ENCODE assay signal across 1 cellular context in genomic region chr1:8259498-8260290, GRCh38.
TF ChIP-seq lines count a peak whose summit lies in the region.

No MANE protein-coding gene starts in this region.

TF ChIP-seq in HepG2, 621 proteins besides CTCF, POLR2A, EP300 and RAD21 (continued from another document and continues in another):
- TF ChIP-seq ZNF275 (CRISPR knock-in tag; IDR thresholded peaks at IDR 0.05; ENCODE audit: borderline replicate concordance) (no peak), BRCA1 (CRISPR knock-in tag; IDR thresholded peaks at IDR 0.05) (no peak), PREB (CRISPR knock-in tag; IDR thresholded peaks at IDR 0.05) (no peak), ZNF850 (CRISPR knock-in tag; conservative IDR thresholded peaks at IDR 0.05) (no peak), RNF2 (conservative IDR thresholded peaks at IDR 0.05; ENCODE audit: low read depth) (no peak), ZBTB8A (CRISPR knock-in tag; IDR thresholded peaks at IDR 0.05; ENCODE audit: borderline replicate concordance, low read depth) (no peak), ZNF441 (CRISPR knock-in tag; IDR thresholded peaks at IDR 0.05; ENCODE audit: borderline replicate concordance) (no peak), NCOR1 (IDR thresholded peaks at IDR 0.05; ENCODE audit: borderline replicate concordance, low read length) (0 out of 2 replicates have a peak, but pooled peaks have one; percentile 82), ZNF24 (IDR thresholded peaks at IDR 0.05) (no peak), ERF (CRISPR knock-in tag; IDR thresholded peaks at IDR 0.05) (no peak), SP140L (CRISPR knock-in tag; IDR thresholded peaks at IDR 0.05; ENCODE audit: borderline replicate concordance) (no peak), MXI1 (IDR thresholded peaks at IDR 0.05; ENCODE audit: borderline replicate concordance, low read depth, low read length) (no peak), NFE2L1 (CRISPR knock-in tag; IDR thresholded peaks at IDR 0.05; ENCODE audit: borderline replicate concordance) (no peak), ZBTB40 (IDR thresholded peaks at IDR 0.05) (peak; percentile 74), ZBTB40 (CRISPR knock-in tag; IDR thresholded peaks at IDR 0.05) (peak; percentile 82), ASH2L (IDR thresholded peaks at IDR 0.05; ENCODE audit: insufficient read length, low read depth, low read length) (peak; percentile 79), PHB2 (IDR thresholded peaks at IDR 0.05; ENCODE audit: partially characterized antibody) (no peak), MYNN (CRISPR knock-in tag; IDR thresholded peaks at IDR 0.05; ENCODE audit: low read depth) (no peak), ZNF367 (CRISPR knock-in tag; IDR thresholded peaks at IDR 0.05; ENCODE audit: borderline replicate concordance) (no peak), SMYD3 (CRISPR knock-in tag; IDR thresholded peaks at IDR 0.05) (no peak), ZNF30 (CRISPR knock-in tag; IDR thresholded peaks at IDR 0.05) (no peak), ARNTL (CRISPR knock-in tag; IDR thresholded peaks at IDR 0.05) (no peak; the same call in 1 of the 2 replicates), PRMT3 (CRISPR knock-in tag; IDR thresholded peaks at IDR 0.05; ENCODE audit: borderline replicate concordance, low read depth) (0 out of 2 replicates have a peak, but pooled peaks have one; percentile 6), ZNF543 (CRISPR knock-in tag; IDR thresholded peaks at IDR 0.05) (no peak; the same call in 1 of the 2 replicates), U2AF2 (IDR thresholded peaks at IDR 0.05; ENCODE audit: low read depth, low read length) (no peak), NFATC3 (CRISPR knock-in tag; IDR thresholded peaks at IDR 0.05) (no peak), FOXO1 (CRISPR knock-in tag; IDR thresholded peaks at IDR 0.05) (peak; percentile 69), IKZF5 (CRISPR knock-in tag; IDR thresholded peaks at IDR 0.05) (no peak; the same call in 1 of the 2 replicates), ZNF891 (CRISPR knock-in tag; IDR thresholded peaks at IDR 0.05) (no peak), SETDB1 (CRISPR knock-in tag; IDR thresholded peaks at IDR 0.05; ENCODE audit: borderline replicate concordance) (no peak)
- TF ChIP-seq, protein P1, sequence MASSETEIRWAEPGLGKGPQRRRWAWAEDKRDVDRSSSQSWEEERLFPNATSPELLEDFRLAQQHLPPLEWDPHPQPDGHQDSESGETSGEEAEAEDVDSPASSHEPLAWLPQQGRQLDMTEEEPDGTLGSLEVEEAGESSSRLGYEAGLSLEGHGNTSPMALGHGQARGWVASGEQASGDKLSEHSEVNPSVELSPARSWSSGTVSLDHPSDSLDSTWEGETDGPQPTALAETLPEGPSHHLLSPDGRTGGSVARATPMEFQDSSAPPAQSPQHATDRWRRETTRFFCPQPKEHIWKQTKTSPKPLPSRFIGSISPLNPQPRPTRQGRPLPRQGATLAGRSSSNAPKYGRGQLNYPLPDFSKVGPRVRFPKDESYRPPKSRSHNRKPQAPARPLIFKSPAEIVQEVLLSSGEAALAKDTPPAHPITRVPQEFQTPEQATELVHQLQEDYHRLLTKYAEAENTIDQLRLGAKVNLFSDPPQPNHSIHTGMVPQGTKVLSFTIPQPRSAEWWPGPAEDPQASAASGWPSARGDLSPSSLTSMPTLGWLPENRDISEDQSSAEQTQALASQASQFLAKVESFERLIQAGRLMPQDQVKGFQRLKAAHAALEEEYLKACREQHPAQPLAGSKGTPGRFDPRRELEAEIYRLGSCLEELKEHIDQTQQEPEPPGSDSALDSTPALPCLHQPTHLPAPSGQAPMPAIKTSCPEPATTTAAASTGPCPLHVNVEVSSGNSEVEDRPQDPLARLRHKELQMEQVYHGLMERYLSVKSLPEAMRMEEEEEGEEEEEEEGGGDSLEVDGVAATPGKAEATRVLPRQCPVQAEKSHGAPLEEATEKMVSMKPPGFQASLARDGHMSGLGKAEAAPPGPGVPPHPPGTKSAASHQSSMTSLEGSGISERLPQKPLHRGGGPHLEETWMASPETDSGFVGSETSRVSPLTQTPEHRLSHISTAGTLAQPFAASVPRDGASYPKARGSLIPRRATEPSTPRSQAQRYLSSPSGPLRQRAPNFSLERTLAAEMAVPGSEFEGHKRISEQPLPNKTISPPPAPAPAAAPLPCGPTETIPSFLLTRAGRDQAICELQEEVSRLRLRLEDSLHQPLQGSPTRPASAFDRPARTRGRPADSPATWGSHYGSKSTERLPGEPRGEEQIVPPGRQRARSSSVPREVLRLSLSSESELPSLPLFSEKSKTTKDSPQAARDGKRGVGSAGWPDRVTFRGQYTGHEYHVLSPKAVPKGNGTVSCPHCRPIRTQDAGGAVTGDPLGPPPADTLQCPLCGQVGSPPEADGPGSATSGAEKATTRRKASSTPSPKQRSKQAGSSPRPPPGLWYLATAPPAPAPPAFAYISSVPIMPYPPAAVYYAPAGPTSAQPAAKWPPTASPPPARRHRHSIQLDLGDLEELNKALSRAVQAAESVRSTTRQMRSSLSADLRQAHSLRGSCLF (CRISPR knock-in tag; IDR thresholded peaks at IDR 0.05; ENCODE audit: borderline replicate concordance) = no peak; the same call in 1 of the 2 replicates
- TF ChIP-seq, protein P2, sequence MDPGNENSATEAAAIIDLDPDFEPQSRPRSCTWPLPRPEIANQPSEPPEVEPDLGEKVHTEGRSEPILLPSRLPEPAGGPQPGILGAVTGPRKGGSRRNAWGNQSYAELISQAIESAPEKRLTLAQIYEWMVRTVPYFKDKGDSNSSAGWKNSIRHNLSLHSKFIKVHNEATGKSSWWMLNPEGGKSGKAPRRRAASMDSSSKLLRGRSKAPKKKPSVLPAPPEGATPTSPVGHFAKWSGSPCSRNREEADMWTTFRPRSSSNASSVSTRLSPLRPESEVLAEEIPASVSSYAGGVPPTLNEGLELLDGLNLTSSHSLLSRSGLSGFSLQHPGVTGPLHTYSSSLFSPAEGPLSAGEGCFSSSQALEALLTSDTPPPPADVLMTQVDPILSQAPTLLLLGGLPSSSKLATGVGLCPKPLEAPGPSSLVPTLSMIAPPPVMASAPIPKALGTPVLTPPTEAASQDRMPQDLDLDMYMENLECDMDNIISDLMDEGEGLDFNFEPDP (CRISPR knock-in tag; conservative IDR thresholded peaks at IDR 0.05) = no peak
- TF ChIP-seq, protein P3, sequence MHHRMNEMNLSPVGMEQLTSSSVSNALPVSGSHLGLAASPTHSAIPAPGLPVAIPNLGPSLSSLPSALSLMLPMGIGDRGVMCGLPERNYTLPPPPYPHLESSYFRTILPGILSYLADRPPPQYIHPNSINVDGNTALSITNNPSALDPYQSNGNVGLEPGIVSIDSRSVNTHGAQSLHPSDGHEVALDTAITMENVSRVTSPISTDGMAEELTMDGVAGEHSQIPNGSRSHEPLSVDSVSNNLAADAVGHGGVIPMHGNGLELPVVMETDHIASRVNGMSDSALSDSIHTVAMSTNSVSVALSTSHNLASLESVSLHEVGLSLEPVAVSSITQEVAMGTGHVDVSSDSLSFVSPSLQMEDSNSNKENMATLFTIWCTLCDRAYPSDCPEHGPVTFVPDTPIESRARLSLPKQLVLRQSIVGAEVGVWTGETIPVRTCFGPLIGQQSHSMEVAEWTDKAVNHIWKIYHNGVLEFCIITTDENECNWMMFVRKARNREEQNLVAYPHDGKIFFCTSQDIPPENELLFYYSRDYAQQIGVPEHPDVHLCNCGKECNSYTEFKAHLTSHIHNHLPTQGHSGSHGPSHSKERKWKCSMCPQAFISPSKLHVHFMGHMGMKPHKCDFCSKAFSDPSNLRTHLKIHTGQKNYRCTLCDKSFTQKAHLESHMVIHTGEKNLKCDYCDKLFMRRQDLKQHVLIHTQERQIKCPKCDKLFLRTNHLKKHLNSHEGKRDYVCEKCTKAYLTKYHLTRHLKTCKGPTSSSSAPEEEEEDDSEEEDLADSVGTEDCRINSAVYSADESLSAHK (CRISPR knock-in tag; IDR thresholded peaks at IDR 0.05; ENCODE audit: borderline replicate concordance) = no peak
- TF ChIP-seq, protein P4, sequence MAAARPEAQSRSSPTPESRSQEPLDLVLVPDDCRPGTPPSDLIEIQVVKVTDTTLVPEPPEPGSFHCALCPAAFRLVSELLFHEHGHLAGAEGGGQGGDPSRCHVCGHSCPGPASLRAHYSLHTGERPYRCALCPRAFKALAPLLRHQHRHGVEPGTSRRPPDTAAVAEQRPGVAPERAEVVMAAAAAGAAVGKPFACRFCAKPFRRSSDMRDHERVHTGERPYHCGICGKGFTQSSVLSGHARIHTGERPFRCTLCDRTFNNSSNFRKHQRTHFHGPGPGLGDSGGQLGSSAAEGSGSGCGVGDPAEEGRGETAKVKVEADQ (CRISPR knock-in tag; IDR thresholded peaks at IDR 0.05; ENCODE audit: borderline replicate concordance) = no peak
- TF ChIP-seq, protein P5, sequence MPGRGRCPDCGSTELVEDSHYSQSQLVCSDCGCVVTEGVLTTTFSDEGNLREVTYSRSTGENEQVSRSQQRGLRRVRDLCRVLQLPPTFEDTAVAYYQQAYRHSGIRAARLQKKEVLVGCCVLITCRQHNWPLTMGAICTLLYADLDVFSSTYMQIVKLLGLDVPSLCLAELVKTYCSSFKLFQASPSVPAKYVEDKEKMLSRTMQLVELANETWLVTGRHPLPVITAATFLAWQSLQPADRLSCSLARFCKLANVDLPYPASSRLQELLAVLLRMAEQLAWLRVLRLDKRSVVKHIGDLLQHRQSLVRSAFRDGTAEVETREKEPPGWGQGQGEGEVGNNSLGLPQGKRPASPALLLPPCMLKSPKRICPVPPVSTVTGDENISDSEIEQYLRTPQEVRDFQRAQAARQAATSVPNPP (CRISPR knock-in tag; IDR thresholded peaks at IDR 0.05) = no peak
